In the genomic region with DNA sequence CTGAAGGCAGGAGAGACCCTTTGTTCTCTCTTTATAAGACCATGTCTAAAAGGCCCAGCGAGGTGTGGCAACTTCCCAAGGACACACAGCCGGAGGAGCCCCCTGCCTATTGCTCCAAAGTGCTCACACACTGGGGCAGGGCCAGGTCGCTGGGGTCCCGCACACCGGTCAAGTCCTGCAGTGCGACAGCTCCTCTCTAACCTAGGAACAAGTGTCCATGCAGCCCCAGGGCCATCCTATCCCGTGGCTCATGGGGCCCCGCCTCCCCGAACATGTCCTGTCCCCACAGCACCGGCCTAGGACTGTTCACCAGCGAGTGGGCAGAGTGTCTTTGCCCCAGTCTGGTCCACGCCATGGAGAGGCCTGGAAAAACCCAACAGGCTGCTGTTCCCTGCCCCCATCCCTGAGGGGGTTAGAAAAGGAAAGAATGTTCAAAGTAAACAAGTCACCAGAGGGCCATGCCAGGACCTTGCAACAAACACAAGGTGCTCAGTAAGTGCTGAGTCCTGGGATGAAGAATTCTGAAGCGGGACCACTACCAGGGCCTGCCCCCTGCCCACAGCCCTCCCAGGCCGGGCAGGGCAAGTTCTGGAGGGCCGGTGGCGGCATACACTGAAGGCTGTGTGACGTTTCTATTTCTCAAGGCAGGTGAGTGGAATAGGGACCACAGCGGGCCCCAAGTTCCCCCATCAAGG, we compare ENCODE assay signal across 8 cellular contexts. TPM values are rescaled to one million over a fixed set of nuclear protein-coding genes. Genes with fewer than 3 reads are reported as not detected.
A peak's percentile ranks its signal among the peaks of the same experiment; 100 is the strongest.
DNase-seq lines count a peak whose midpoint lies in the region; ATAC-seq and TF ChIP-seq lines count a peak whose summit lies in the region.

No MANE protein-coding gene starts in this region.

- H3K36me3 ChIP-seq in upper lobe of left lung: no peaks in the 10 kb centered on the region

- H3K4me3 ChIP-seq in AG09309 (ENCODE audit: control insufficient read depth, low read depth, low read length) (peak overlapping the region; percentile 93), upper lobe of left lung (peak overlapping the region; percentile 58 to 97 (median 77))
- peak overlapping the region; percentile 67 for H3K4me3 ChIP-seq in Jurkat, Clone E6-1 (ENCODE audit: low read length)

- ATAC-seq in upper lobe of left lung (ENCODE audit: low FRiP score in 2 of 2): peak; percentile 4 to 31
- no peak for ATAC-seq in GM19328 (IDR thresholded peaks at IDR 0.05; ENCODE audit: unreplicated experiment)

- 27% methylated on average over 17 of the region's 18 CpGs for WGBS in upper lobe of left lung, 2 donors

- DNase-seq in AG09309 (ENCODE audit: low read depth): no peak
- no peak for DNase-seq in Jurkat, Clone E6-1 (ENCODE audit: low read depth, low spot score)
- DNase-seq in chondrocyte (ENCODE audit: low spot score): no peak
- DNase-seq in lung microvascular endothelial cell (ENCODE audit: low read depth in 2 of 2): peak; percentile 32 to 44
- DNase-seq in upper lobe of left lung: peak; percentile 74 to 79
- DNase-seq in GM13977 (ENCODE audit: low spot score): no peak
- no peak for DNase-seq in SW 1271 (lab: John Stamatoyannopoulos, UW)

- TF ChIP-seq EP300 in upper lobe of left lung (IDR thresholded peaks at IDR 0.05): no peak

- peak overlapping the region; percentile 86 for H3K4me3 Mint-ChIP-seq in chondrocyte (ENCODE audit: unreplicated experiment)

- H3K27me3 Mint-ChIP-seq in chondrocyte (ENCODE audit: low read depth): no peaks in the 10 kb centered on the region

- H3K9me3 ChIP-seq in upper lobe of left lung: no peaks in the 10 kb centered on the region

- no peaks in the 10 kb centered on the region for H3K9me3 Mint-ChIP-seq in chondrocyte (ENCODE audit: low read depth)

- peak overlapping the region; percentile 93 to 99 (median 98) for H3K27ac ChIP-seq in upper lobe of left lung

- no peak for TF ChIP-seq POLR2A in upper lobe of left lung (IDR thresholded peaks at IDR 0.05)

- H3K4me1 Mint-ChIP-seq in chondrocyte (ENCODE audit: low read depth): peaks cover 52% of the 10 kb centered on the region

- no peaks in the 10 kb centered on the region for H3K36me3 Mint-ChIP-seq in chondrocyte (ENCODE audit: low read depth)

- H3K27me3 ChIP-seq in upper lobe of left lung: no peaks in the 10 kb centered on the region

- in situ Hi-C loops in GM13977 (cut with MboI; ENCODE audit: low pct_unique_long_range_greater_than_20kb, low sequenced_read_pairs, unreplicated experiment): no loop called here

- TF ChIP-seq CTCF in AG09309 (IDR thresholded peaks at IDR 0.05; ENCODE audit: control insufficient read depth, insufficient read depth, low read depth, low read length, missing control alignments) (no peak), chondrocyte (IDR thresholded peaks at IDR 0.05) (no peak), upper lobe of left lung (IDR thresholded peaks at IDR 0.05) (no peak), GM13977 (IDR thresholded peaks at IDR 0.05; ENCODE audit: extremely low read depth, insufficient read depth, missing control alignments) (no peak)

- peak overlapping the region; percentile 93 for H3K27ac Mint-ChIP-seq in chondrocyte (ENCODE audit: unreplicated experiment)

- H3K4me1 ChIP-seq in upper lobe of left lung: peaks cover 62 to 75% (median 68%) of the 10 kb centered on the region in 4 donors

RNA-seq across cellular contexts. Expression of gene NINJ1, which starts 1.0 kb away (rescaled TPM):
- 28.2 TPM for polyA plus RNA-seq in Jurkat, Clone E6-1 (2012; ENCODE audit: insufficient read depth, insufficient read length)
- total RNA-seq in chondrocyte: 31.5 to 35.4 TPM (median 33.6 TPM) in 3 replicates
- 34.7 and 37.5 TPM in 2 replicates for total RNA-seq in lung microvascular endothelial cell
- total RNA-seq in upper lobe of left lung: 10 to 100 TPM; 35.6 to 83.9 (median 56.8) TPM

RNA-seq across cellular contexts. Expression of gene CARD19, which starts 37.1 kb away (rescaled TPM):
- polyA plus RNA-seq in Jurkat, Clone E6-1 (2012; ENCODE audit: insufficient read depth, insufficient read length): 26.0 TPM
- total RNA-seq in chondrocyte: 28.3 to 41.7 TPM (median 40.5 TPM) in 3 replicates
- total RNA-seq in lung microvascular endothelial cell: 49.3 and 72.8 TPM in 2 replicates
- 10 to 100 TPM; 34.7 to 92.3 (median 41.7) TPM for total RNA-seq in upper lobe of left lung

RNA-seq across cellular contexts. Expression of gene WNK2, which starts 50.8 kb away (rescaled TPM):
- polyA plus RNA-seq in Jurkat, Clone E6-1 (2012; ENCODE audit: insufficient read depth, insufficient read length): 12.5 TPM
- total RNA-seq in chondrocyte: 0.44 to 3.3 TPM (median 2.3 TPM) in 3 replicates
- not detected in 2 replicates for total RNA-seq in lung microvascular endothelial cell
- 10 to 100 TPM in 3 of 6 donors, 1 to 10 TPM in 3; 1.1 to 11.5 (median 7.3) TPM for total RNA-seq in upper lobe of left lung

Comparison
In these comparisons a context has a peak if more than half of its experiments do, and no peak if none do; other contexts are left out.
1. DNase-seq: peak in lung microvascular endothelial cell (2 of 2) and upper lobe of left lung (2 of 2); none in AG09309 (single experiment), Jurkat, Clone E6-1 (single experiment), chondrocyte (single experiment), GM13977 (single experiment) and SW 1271 (0 of 2).
2. Peak in every context shown above with its lines, with median percentiles within 50 percentile points of each other: H3K4me3 ChIP-seq.